9 cellular contexts compared by ENCODE assay signal in genomic region chr1:9128161-9128519, GRCh38. TPM values are rescaled to one million over a fixed set of nuclear protein-coding genes. Genes with fewer than 3 reads are reported as not detected.
DNase-seq lines count a peak whose midpoint lies in the region; ATAC-seq and TF ChIP-seq lines count a peak whose summit lies in the region.
"Had no signal": no experiment of that assay in that cellular context is flagged by ENCODE, and none has a peak within 500 bp of the region (broad histone marks: within the 10 kb centered on the region; RNA-seq: fewer than 3 reads in every experiment).

No MANE protein-coding gene starts in this region.

- H3K27me3 ChIP-seq in IMR-90 (ENCODE audit: control insufficient read depth, insufficient read depth, low read length): no peaks in the 10 kb centered on the region
- no peaks in the 10 kb centered on the region for H3K27me3 ChIP-seq in duodenal mucosa (ENCODE audit: control insufficient read depth in 1 of 2, insufficient read depth in 2 of 2, low read length in 2 of 2)

- no peak for TF ChIP-seq POLR2A in IMR-90 (IDR thresholded peaks at IDR 0.05; ENCODE audit: low read depth, low read length)

- dilution Hi-C loops in IMR-90 (cut with HindIII; ENCODE audit: low sequenced_read_pairs, unreplicated experiment): no loop called here

- H3K27me3 Mint-ChIP-seq in Calu3 (ENCODE audit: unreplicated experiment) (no peaks in the 10 kb centered on the region), naive B cell (no peaks in the 10 kb centered on the region)

- 60% methylated on average over 3 of the region's 16 CpGs; no CpG with 5 or more reads in 1 of the 2 experiments for WGBS in IMR-90 (ENCODE audit: extremely low coverage in 2 of 2, insufficient read length in 1 of 2), 2 experiments

- H3K4me3 ChIP-seq in IMR-90 (ENCODE audit: insufficient read depth, low read depth, low read length): peak overlapping the region; percentile 85
- peak overlapping the region; percentile 83 for H3K4me3 ChIP-seq in duodenal mucosa (ENCODE audit: low read depth in 1 of 2, low read length in 2 of 2)

- DNase-seq in Calu3 (peak; percentile 15), IMR-90 (no peak), naive B cell (no peak), T-helper 9 cell (no peak), GF-D8 (lab: John Stamatoyannopoulos, UW) (no peak), KG1 (lab: John Stamatoyannopoulos, UW) (no peak), NCI-H1048 (lab: John Stamatoyannopoulos, UW) (no peak)

- H3K27ac Mint-ChIP-seq in Calu3 (ENCODE audit: unreplicated experiment): peak overlapping the region; percentile 78
- peak overlapping the region in 2 of 6 donors; percentile 67 to 74 for H3K27ac Mint-ChIP-seq in naive B cell

- H3K36me3 ChIP-seq in IMR-90 (ENCODE audit: control insufficient read depth, insufficient read depth, low read length): no peaks in the 10 kb centered on the region
- H3K36me3 ChIP-seq in duodenal mucosa (ENCODE audit: control insufficient read depth in 1 of 2, insufficient read depth in 2 of 2, low read length in 2 of 2): no peaks in the 10 kb centered on the region

- 0 out of 2 replicates have a peak overlapping the region, but pooled peaks have one; percentile 48 for H3K14ac ChIP-seq in IMR-90 (replicated peaks; ENCODE audit: low read depth, low read length)

- H3K9me3 Mint-ChIP-seq in Calu3 (ENCODE audit: low read depth, unreplicated experiment) (no peaks in the 10 kb centered on the region), naive B cell (no peaks in the 10 kb centered on the region)

- H3K4me2 ChIP-seq in IMR-90 (ENCODE audit: low read depth, low read length): peak overlapping the region; percentile 86

- peaks cover 4% of the 10 kb centered on the region; the same call in 1 of the 2 replicates for H3K9me1 ChIP-seq in IMR-90 (ENCODE audit: insufficient read depth, low read length)

- CTCF ChIA-PET in Calu3 (lab: Charles Lee): interaction anchor here (0.5 to 2.3 kb wide), 3 partner anchors 17 to 542 kb away, joined by 3 to 12 read pairs (median 7); no protein-coding TSS in a partner anchor
- CTCF ChIA-PET in IMR-90 (lab: Yijun Ruan, JAX): no interaction called here

- no peak overlapping the region; a peak in 1 of 4 replicates for H4K8ac ChIP-seq in IMR-90 (ENCODE audit: low read depth in 2 of 2, low read length in 2 of 2)

- BruUV-seq in Calu3 (replicated peaks; lab: Mats Ljungman, UMichigan): no TSS peak
- no TSS peak for BruUV-seq in IMR-90 (replicated peaks; lab: Mats Ljungman, UMichigan)

- no peak for TF ChIP-seq RAD21 in IMR-90 (IDR thresholded peaks at IDR 0.05; ENCODE audit: low read length)

- H2AK5ac ChIP-seq in IMR-90 (ENCODE audit: low read depth, low read length): no peak overlapping the region

- ATAC-seq in IMR-90 (ENCODE audit: low read depth) (0 out of 2 replicates have a peak, but pooled peaks have one; percentile 1), naive B cell (ENCODE audit: low read depth in 2 of 2) (no peak)

- peaks cover 7% of the 10 kb centered on the region for H4K20me1 ChIP-seq in IMR-90 (ENCODE audit: insufficient read depth, low read length)

- no peak overlapping the region for H4K5ac ChIP-seq in IMR-90 (ENCODE audit: low read depth, low read length)

- peaks cover 5 to 13% of the 10 kb centered on the region in 2 experiments; a peak in 3 of 4 replicates for H3K79me1 ChIP-seq in IMR-90 (ENCODE audit: low read depth in 1 of 2, low read length in 2 of 2)

- no peak overlapping the region for H2BK5ac ChIP-seq in IMR-90 (ENCODE audit: low read depth, low read length, poor library complexity, severe bottlenecking)

- peak overlapping the region; percentile 65 for H3K9ac ChIP-seq in IMR-90 (ENCODE audit: low read depth, low read length)
- H3K9ac ChIP-seq in duodenal mucosa (ENCODE audit: low read depth in 1 of 2, low read length in 2 of 2): peak overlapping the region; percentile 79 to 82

- no peak overlapping the region; the same call in 1 of the 2 replicates for H3K27ac ChIP-seq in IMR-90 (ENCODE audit: insufficient read depth, low read length)
- H3K27ac ChIP-seq in duodenal mucosa (ENCODE audit: low read depth, low read length): no peak overlapping the region

- no peak overlapping the region for H3K56ac ChIP-seq in IMR-90 (ENCODE audit: extremely low read depth, insufficient read depth, low read length)

- no peak overlapping the region for H3K18ac ChIP-seq in IMR-90 (ENCODE audit: low read depth, low read length)

- in situ Hi-C loops in IMR-90 (cut with MboI; ENCODE audit: low sequenced_read_pairs): loop anchor here (10.0 to 25.0 kb wide), 2 partner anchors 63 to 359 kb away; partner anchors contain the start of gene SLC2A5

- H3K4ac ChIP-seq in IMR-90 (ENCODE audit: low read depth, low read length): peak overlapping the region; percentile 20; the same call in 1 of the 2 replicates

- intact Hi-C loops in Calu3 (cut with micrococcal nuclease; ENCODE audit: unreplicated experiment): no loop called here
- intact Hi-C loops in IMR-90 (cut with micrococcal nuclease): loop anchor here (5.0 kb wide), 1 partner anchor 74 kb away; no protein-coding TSS in a partner anchor

- no peak overlapping the region for H2BK20ac ChIP-seq in IMR-90 (ENCODE audit: low read depth, low read length)

- peak overlapping the region; percentile 95 for H2AFZ ChIP-seq in IMR-90 (replicated peaks; ENCODE audit: low read length, poor library complexity)

- peaks cover 8% of the 10 kb centered on the region for H3K4me1 Mint-ChIP-seq in Calu3 (ENCODE audit: low read depth, unreplicated experiment)
- peaks cover 10 to 31% (median 25%) of the 10 kb centered on the region in 3 donors for H3K4me1 Mint-ChIP-seq in naive B cell

- H3K4me3 Mint-ChIP-seq in Calu3 (ENCODE audit: low read depth, unreplicated experiment): peak overlapping the region; percentile 93
- peak overlapping the region; percentile 83 to 95 (median 92) for H3K4me3 Mint-ChIP-seq in naive B cell

- peak overlapping the region; percentile 80 for H2AK9ac ChIP-seq in IMR-90 (replicated peaks; ENCODE audit: low read depth, low read length, poor library complexity)

- peaks cover 12% of the 10 kb centered on the region for H3K4me1 ChIP-seq in IMR-90 (ENCODE audit: control insufficient read depth, insufficient read depth, low read length)
- peaks cover 10 to 14% of the 10 kb centered on the region in 2 donors for H3K4me1 ChIP-seq in duodenal mucosa (ENCODE audit: control insufficient read depth in 1 of 2, insufficient read depth in 2 of 2, low read length in 2 of 2)

- H2BK15ac ChIP-seq in IMR-90 (ENCODE audit: low read depth, low read length): no peak overlapping the region

- no peak overlapping the region for H4K91ac ChIP-seq in IMR-90 (ENCODE audit: insufficient read depth, low read depth, low read length)

- H3K23ac ChIP-seq in IMR-90 (ENCODE audit: low read depth, low read length): peak overlapping the region; percentile 58

- no peak for TF ChIP-seq CTCF in Calu3 (IDR thresholded peaks at IDR 0.05; ENCODE audit: unreplicated experiment)
- no peak for TF ChIP-seq CTCF in IMR-90 (conservative IDR thresholded peaks at IDR 0.05; ENCODE audit: low read depth, low read length)

- peaks cover 19% of the 10 kb centered on the region for H3K36me3 Mint-ChIP-seq in Calu3 (ENCODE audit: insufficient read depth, unreplicated experiment)
- H3K36me3 Mint-ChIP-seq in naive B cell: no peaks in the 10 kb centered on the region

- H3K9me3 ChIP-seq in IMR-90 (ENCODE audit: control insufficient read depth, insufficient read depth, low read length) (no peaks in the 10 kb centered on the region), duodenal mucosa (ENCODE audit: control insufficient read depth in 1 of 2, low read length in 2 of 2) (no peaks in the 10 kb centered on the region)

- no peak overlapping the region for H2BK120ac ChIP-seq in IMR-90 (ENCODE audit: low read depth, low read length)

- POLR2A ChIA-PET in IMR-90 (lab: Charles Lee; ENCODE audit: unreplicated experiment): no interaction called here

TF ChIP-seq in IMR-90, 13 proteins besides CTCF, POLR2A, EP300 and RAD21:
- TF ChIP-seq FOS (IDR thresholded peaks at IDR 0.05; ENCODE audit: low read depth, low read length) (no peak), MAZ (IDR thresholded peaks at IDR 0.05; ENCODE audit: borderline replicate concordance, low read depth, low read length) (no peak), MXI1 (IDR thresholded peaks at IDR 0.05; ENCODE audit: borderline replicate concordance, low read depth, low read length) (no peak), NFE2L2 (IDR thresholded peaks at IDR 0.05; ENCODE audit: low read depth, low read length) (no peak), MAFK (IDR thresholded peaks at IDR 0.05; ENCODE audit: low read depth, low read length) (no peak), RFX5 (IDR thresholded peaks at IDR 0.05; ENCODE audit: low read depth, low read length) (no peak)

RNA-seq across cellular contexts. Expression of gene GPR157, which starts 0.8 kb away (rescaled TPM):
- total RNA-seq in Calu3 (2022) (5.4 and 12.5 TPM in 2 replicates), IMR-90 (2012; rRNA removed) (2.2 and 2.7 TPM in 2 replicates)
- polyA plus RNA-seq in IMR-90 (2012; rRNA removed) (1.7 and 1.8 TPM in 2 replicates), naive B cell (ENCODE audit: low read depth in 6 of 6) (10 to 100 TPM in 1 of 6 donors, 1 to 10 TPM in 2, under 1 TPM in 3; 0.31 to 10.3 (median 0.99) TPM)
- polyA plus RNA-seq in IMR-90 (2012; cell fraction: cytosol; rRNA removed): 1.4 TPM in 2 replicates
- 2.8 and 3.5 TPM in 2 replicates for polyA plus RNA-seq in IMR-90 (2012; cell fraction: nucleus; rRNA removed; ENCODE audit: low replicate concordance)

RNA-seq across cellular contexts. Expression of gene SLC2A5, which starts 58.7 kb away (rescaled TPM):
- 0.33 TPM in 1 of 2 replicates, not detected in the other for total RNA-seq in Calu3 (2022)
- 0.18 TPM in 1 of 2 replicates, not detected in the other for total RNA-seq in IMR-90 (2012; rRNA removed)
- 0.03 TPM in 1 of 2 replicates, not detected in the other for polyA plus RNA-seq in IMR-90 (2012; rRNA removed)
- 0.05 TPM in 1 of 2 replicates, not detected in the other for polyA plus RNA-seq in IMR-90 (2012; cell fraction: cytosol; rRNA removed)
- polyA plus RNA-seq in IMR-90 (2012; cell fraction: nucleus; rRNA removed; ENCODE audit: low replicate concordance): 0.34 and 0.55 TPM in 2 replicates
- 10 to 100 TPM in 5 of 6 donors, 1 to 10 TPM in 1; 7.5 to 24.8 (median 21.2) TPM for polyA plus RNA-seq in naive B cell (ENCODE audit: low read depth in 6 of 6)
- total RNA-seq: NCI-H460 had no signal
